Comparison of ENCODE assay signal across 21 cellular contexts in genomic region chr1:57599233-57599994, GRCh38.
DNase-seq lines count a peak whose midpoint lies in the region; ATAC-seq and TF ChIP-seq lines count a peak whose summit lies in the region.
"Had no signal": no experiment of that assay in that cellular context is flagged by ENCODE, and none has a peak within 500 bp of the region (broad histone marks: within the 10 kb centered on the region; RNA-seq: fewer than 3 reads in every experiment).

No MANE protein-coding gene starts in this region.

- no peaks in the 10 kb centered on the region for H3K36me3 ChIP-seq in right atrium auricular region
- H3K36me3 ChIP-seq in heart left ventricle: no peaks in the 10 kb centered on the region
- H3K36me3 ChIP-seq in lower lobe of right lung: no peaks in the 10 kb centered on the region
- no peaks in the 10 kb centered on the region for H3K36me3 ChIP-seq in upper lobe of right lung
- H3K36me3 ChIP-seq: breast epithelium had no signal

- intact Hi-C loops in Right ventricle myocardium superior (cut with DNase I) (no loop called here), heart left ventricle (cut with DNase I) (no loop called here), lower lobe of right lung (cut with DNase I) (no loop called here), upper lobe of right lung (cut with DNase I) (no loop called here)

- DNase-seq in Right ventricle myocardium superior (no peak), right atrium auricular region (ENCODE audit: low spot score) (no peak), heart left ventricle (peak in 2 of 5 donors; percentile 33 to 42), lower lobe of right lung (no peak), upper lobe of right lung (no peak), HK-2 (ENCODE audit: unreplicated experiment) (no peak), AML-193 (lab: John Stamatoyannopoulos, UW) (no peak)
- DNase-seq: 8988T; activated CD4-positive, CD25-positive, alpha-beta regulatory T cell treated with anti-CD3 and anti-CD28 coated beads, Interleukin-2, amount 50 U/mL, for 72 hours; activated naive CD4-positive, alpha-beta T cell treated with Interleukin-2 at 50 U/mL for 16 hours; effector memory CD4-positive, alpha-beta T cell; foreskin fibroblast; GDM1; NCI-H1048; NCI-H2171; psoas muscle; T-helper 2 cell; testis had no signal

- H3K4me3 ChIP-seq in right atrium auricular region: no peak overlapping the region
- peak overlapping the region in 1 of 12 donors; percentile 2 for H3K4me3 ChIP-seq in heart left ventricle
- H3K4me3 ChIP-seq in lower lobe of right lung: no peak overlapping the region
- no peak overlapping the region for H3K4me3 ChIP-seq in upper lobe of right lung
- H3K4me3 ChIP-seq: breast epithelium, psoas muscle, testis had no signal

- ATAC-seq in Right ventricle myocardium superior (ENCODE audit: poor library complexity) (peak; percentile 85), heart left ventricle (peak in 3 of 4 donors; percentile 55 to 70 (median 70)), lower lobe of right lung (peak; percentile 63 to 75), upper lobe of right lung (peak; percentile 81), GM21619 (IDR thresholded peaks at IDR 0.05; ENCODE audit: unreplicated experiment) (no peak)
- ATAC-seq: psoas muscle had no signal

- no peaks in the 10 kb centered on the region for H3K9me3 ChIP-seq in right atrium auricular region
- H3K9me3 ChIP-seq in heart left ventricle: no peaks in the 10 kb centered on the region
- no peaks in the 10 kb centered on the region for H3K9me3 ChIP-seq in lower lobe of right lung
- H3K9me3 ChIP-seq in upper lobe of right lung: no peaks in the 10 kb centered on the region
- H3K9me3 ChIP-seq: breast epithelium, psoas muscle, testis had no signal

- 15 to 23% (median 17%) methylated on average over 8 of the region's 8 CpGs for WGBS in heart left ventricle, 4 donors

- TF ChIP-seq CTCF in right atrium auricular region (IDR thresholded peaks at IDR 0.05): no peak
- no peak for TF ChIP-seq CTCF in heart left ventricle (IDR thresholded peaks at IDR 0.05)
- TF ChIP-seq CTCF in lower lobe of right lung (IDR thresholded peaks at IDR 0.05): no peak
- TF ChIP-seq CTCF in upper lobe of right lung (IDR thresholded peaks at IDR 0.05): no peak

- peaks cover 0 to 8% of the 10 kb centered on the region in 2 donors for H3K4me1 ChIP-seq in right atrium auricular region
- H3K4me1 ChIP-seq in heart left ventricle: peaks cover 0 to 23% (median 9%) of the 10 kb centered on the region in 12 donors
- H3K4me1 ChIP-seq in lower lobe of right lung: no peaks in the 10 kb centered on the region
- H3K4me1 ChIP-seq in upper lobe of right lung: no peaks in the 10 kb centered on the region
- H3K4me1 ChIP-seq: breast epithelium, testis had no signal

- H3K27me3 ChIP-seq in right atrium auricular region (no peaks in the 10 kb centered on the region), heart left ventricle (no peaks in the 10 kb centered on the region), lower lobe of right lung (ENCODE audit: low read depth) (no peaks in the 10 kb centered on the region), upper lobe of right lung (no peaks in the 10 kb centered on the region)
- H3K27me3 ChIP-seq: breast epithelium, testis had no signal

- H3K27ac ChIP-seq in right atrium auricular region (no peak overlapping the region), heart left ventricle (peak overlapping the region in 3 of 12 donors; percentile 24 to 47 (median 26)), lower lobe of right lung (no peak overlapping the region), upper lobe of right lung (no peak overlapping the region)
- H3K27ac ChIP-seq: breast epithelium, psoas muscle, RWPE1, testis had no signal

- no peak for TF ChIP-seq POLR2A in heart left ventricle (IDR thresholded peaks at IDR 0.05)
